In genomic region chr1:71054791-71055190, GRCh38 we compare ENCODE assay signal across 30 cellular contexts. TPM values are rescaled to one million over a fixed set of nuclear protein-coding genes. Genes with fewer than 3 reads are reported as not detected.
DNase-seq lines count a peak whose midpoint lies in the region; ATAC-seq, FAIRE-seq and TF ChIP-seq lines count a peak whose summit lies in the region.
"Had no signal": no experiment of that assay in that cellular context is flagged by ENCODE, and none has a peak within 500 bp of the region (broad histone marks: within the 10 kb centered on the region; RNA-seq: fewer than 3 reads in every experiment).

No MANE protein-coding gene starts in this region.

- H3K27ac ChIP-seq in cardiac muscle cell (peak overlapping the region; percentile 26), left ventricle myocardium inferior (replicated peaks) (no peak overlapping the region), HepG2 (ENCODE audit: extremely low read length, insufficient read depth, low read length) (no peak overlapping the region), aorta (ENCODE audit: low read depth in 1 of 2, low read length in 2 of 2) (no peak overlapping the region)
- H3K27ac ChIP-seq: 22Rv1, breast epithelium, epithelial cell of prostate, left lung, upper lobe of left lung had no signal

- no peak overlapping the region for H2AFZ ChIP-seq in HepG2 (ENCODE audit: low read length)

- no peak for TF ChIP-seq RAD21 in HepG2 (CRISPR knock-in tag; IDR thresholded peaks at IDR 0.05)

- H4K20me1 ChIP-seq in HepG2 (ENCODE audit: insufficient read depth, low read length) = no peaks in the 10 kb centered on the region

- intact Hi-C loops in left ventricle myocardium inferior (cut with micrococcal nuclease) (loop anchor here (5.0 kb wide), 1 partner anchor 367 kb away; no protein-coding TSS in a partner anchor), HepG2 (cut with micrococcal nuclease; ENCODE audit: unreplicated experiment) (no loop called here), aorta (cut with DNase I) (no loop called here)

- TF ChIP-seq CTCF in cardiac muscle cell (IDR thresholded peaks at IDR 0.05; ENCODE audit: low read depth, low read length) = no peak
- no peak for TF ChIP-seq CTCF in left ventricle myocardium inferior (IDR thresholded peaks at IDR 0.05; ENCODE audit: borderline replicate concordance)
- no peak for TF ChIP-seq CTCF in HepG2 (CRISPR knock-in tag; IDR thresholded peaks at IDR 0.05)
- no peak for TF ChIP-seq CTCF in progenitor cell of endocrine pancreas (IDR thresholded peaks at IDR 0.05; ENCODE audit: unreplicated experiment)

- H3K9me3 ChIP-seq in cardiac muscle cell (ENCODE audit: low read depth) (no peaks in the 10 kb centered on the region), left ventricle myocardium inferior (replicated peaks) (no peaks in the 10 kb centered on the region), HepG2 (ENCODE audit: low read length) (no peaks in the 10 kb centered on the region), aorta (ENCODE audit: control insufficient read depth, low read length) (no peaks in the 10 kb centered on the region)
- H3K9me3 ChIP-seq: breast epithelium, left lung, upper lobe of left lung had no signal

- CTCF ChIA-PET in HepG2 (lab: Yijun Ruan, JAX; ENCODE audit: low intra/inter-chr PET ratio, low total read pairs) = no interaction called here

- peaks cover 5% of the 10 kb centered on the region for H3K27me3 ChIP-seq in cardiac muscle cell
- no peaks in the 10 kb centered on the region for H3K27me3 ChIP-seq in left ventricle myocardium inferior (ENCODE audit: low read depth)
- H3K27me3 ChIP-seq in HepG2 (ENCODE audit: control insufficient read depth in 1 of 2, insufficient read depth in 2 of 2, low read length in 2 of 2) = no peaks in the 10 kb centered on the region
- no peaks in the 10 kb centered on the region for H3K27me3 ChIP-seq in aorta (ENCODE audit: control insufficient read depth in 1 of 2, insufficient read depth in 2 of 2, low read length in 1 of 2)
- H3K27me3 ChIP-seq: upper lobe of left lung had no signal

- no peak for TF ChIP-seq EP300 in HepG2 (IDR thresholded peaks at IDR 0.05; ENCODE audit: low read depth in 2 of 2, low read length in 2 of 2)
- TF ChIP-seq EP300 in HepG2 (CRISPR knock-in tag; IDR thresholded peaks at IDR 0.05; ENCODE audit: borderline replicate concordance) = no peak

- H3K79me2 ChIP-seq in HepG2 (ENCODE audit: insufficient read depth, low read length) = no peaks in the 10 kb centered on the region

- H3K36me3 ChIP-seq in cardiac muscle cell (peaks cover 10% of the 10 kb centered on the region), left ventricle myocardium inferior (peaks cover 17% of the 10 kb centered on the region), HepG2 (replicated peaks in 1 of 2; ENCODE audit: control insufficient read depth in 1 of 2, insufficient read depth in 2 of 2, low read length in 2 of 2) (0 out of 5 replicates have a peak, but pooled peaks cover 0 to 9% of the 10 kb centered on the region in 2 experiments), aorta (ENCODE audit: control insufficient read depth in 1 of 2, insufficient read depth in 2 of 2, low read length in 1 of 2) (no peaks in the 10 kb centered on the region)
- H3K36me3 ChIP-seq: breast epithelium had no signal

- TF ChIP-seq POLR2A in HepG2 (IDR thresholded peaks at IDR 0.05; ENCODE audit: insufficient read depth in 1 of 2, low read depth in 2 of 2, low read length in 2 of 2) = no peak

- H3K4me1 ChIP-seq in cardiac muscle cell (ENCODE audit: low read depth) (no peaks in the 10 kb centered on the region), left ventricle myocardium inferior (no peaks in the 10 kb centered on the region), HepG2 (ENCODE audit: insufficient read depth, low read length) (no peaks in the 10 kb centered on the region), aorta (ENCODE audit: control insufficient read depth in 1 of 2, insufficient read depth in 2 of 2, low read length in 2 of 2) (no peaks in the 10 kb centered on the region)
- H3K4me1 ChIP-seq: breast epithelium, left lung, upper lobe of left lung had no signal

- H3K9me3 Mint-ChIP-seq in progenitor cell of endocrine pancreas (ENCODE audit: low read depth) = no peaks in the 10 kb centered on the region
- H3K9me3 Mint-ChIP-seq: activated CD4-positive, alpha-beta memory T cell treated with anti-CD3 and anti-CD28 coated beads, Interleukin-2, amount 10 ng/mL, durations not matched to agents 7 days and 5 days; stimulated activated naive B cell treated with anti-CD40 and anti-IgM and Interleukin-4, amounts not matched to agents 10 μg/mL and 1 μg/mL and 100 μg/mL, for 72 hours; T-helper 2 cell treated with Interferon-gamma antibody and Interleukin-4, amounts not matched to agents 5 μg/mL and 100 μg/mL, for 36 hours had no signal

- ATAC-seq in HepG2 (peak; percentile 25), aorta (ENCODE audit: low FRiP score) (peak; percentile 34)
- ATAC-seq: left lung had no signal

- no TSS peak for BruUV-seq in HepG2 (replicated peaks; lab: Mats Ljungman, UMichigan)

- FAIRE-seq in HepG2 (lab: Jason Lieb, UNC) = no peak
- FAIRE-seq: colon, GM18507, H54 had no signal

- no peak overlapping the region for H3K27ac Mint-ChIP-seq in progenitor cell of endocrine pancreas
- H3K27ac Mint-ChIP-seq: activated CD4-positive, alpha-beta memory T cell treated with anti-CD3 and anti-CD28 coated beads, Interleukin-2, amount 10 ng/mL, durations not matched to agents 7 days and 5 days; stimulated activated naive B cell treated with anti-CD40 and anti-IgM and Interleukin-4, amounts not matched to agents 10 μg/mL and 1 μg/mL and 100 μg/mL, for 72 hours; T-helper 2 cell treated with Interferon-gamma antibody and Interleukin-4, amounts not matched to agents 5 μg/mL and 100 μg/mL, for 36 hours had no signal

- no peak overlapping the region for H3K4me2 ChIP-seq in HepG2 (ENCODE audit: low read depth, low read length)

- 92% methylated on average over 6 of the region's 6 CpGs for WGBS in HepG2 (ENCODE audit: low lambda C conversion rate)
- 71 to 73% methylated on average over 6 of the region's 6 CpGs for WGBS in aorta, 2 donors

- POLR2A ChIA-PET in HepG2 (lab: Yijun Ruan, JAX) = no interaction called here

- peak; percentile 25 for DNase-seq in DMS 273 (lab: John Stamatoyannopoulos, UW; ENCODE audit: unreplicated experiment)
- no peak for DNase-seq in DMS 273 treated with DMSO at 0.1 percent for 48 hours (lab: John Stamatoyannopoulos, UW)
- no peak for DNase-seq in cardiac muscle cell (ENCODE audit: low read depth in 1 of 2, low spot score in 1 of 2)
- DNase-seq in left ventricle myocardium inferior = no peak
- DNase-seq in HepG2 (ENCODE audit: low spot score) = no peak
- DNase-seq in aorta = peak in 1 of 2 donors; percentile 64
- no peak for DNase-seq in OCI-M1 (lab: John Stamatoyannopoulos, UW)
- no peak for DNase-seq in progenitor cell of endocrine pancreas (ENCODE audit: low spot score, unreplicated experiment)
- DNase-seq: activated CD4-positive, alpha-beta memory T cell treated with anti-CD3 and anti-CD28 coated beads, Interleukin-2, amount 10 ng/mL, durations not matched to agents 7 days and 5 days; activated CD4-positive, CD25-positive, alpha-beta regulatory T cell treated with anti-CD3 and anti-CD28 coated beads, Interleukin-2, amount 50 U/mL, for 72 hours; activated CD8-positive, alpha-beta memory T cell treated with anti-CD3 and anti-CD28 coated beads, Interleukin-2, amount 50 U/mL, for 4 hours; activated naive CD4-positive, alpha-beta T cell; C1 segment of cervical spinal cord; effector CD4-positive, alpha-beta T cell; EL; NCI-H1048; NCI-H187; NCI-H510A treated with DMSO at 0.1 percent for 48 hours; SHP77 treated with DMSO at 0.1 percent for 48 hours; stimulated activated naive B cell treated with anti-CD40 and anti-IgM and Interleukin-4, amounts not matched to agents 10 μg/mL and 1 μg/mL and 100 μg/mL, for 72 hours had no signal

- no peak overlapping the region for H3K4me3 Mint-ChIP-seq in progenitor cell of endocrine pancreas (ENCODE audit: low read depth)
- H3K4me3 Mint-ChIP-seq: activated CD4-positive, alpha-beta memory T cell treated with anti-CD3 and anti-CD28 coated beads, Interleukin-2, amount 10 ng/mL, durations not matched to agents 7 days and 5 days; stimulated activated naive B cell treated with anti-CD40 and anti-IgM and Interleukin-4, amounts not matched to agents 10 μg/mL and 1 μg/mL and 100 μg/mL, for 72 hours; T-helper 2 cell treated with Interferon-gamma antibody and Interleukin-4, amounts not matched to agents 5 μg/mL and 100 μg/mL, for 36 hours had no signal

- H3K9ac ChIP-seq in HepG2 (ENCODE audit: insufficient read depth, low read depth, low read length) = no peak overlapping the region

- in situ Hi-C loops in HepG2 (cut with HindIII; ENCODE audit: extremely low pct_ligation_motif_present, low pct_unique_long_range_greater_than_20kb) = no loop called here

- peaks cover 10% of the 10 kb centered on the region for H3K36me3 Mint-ChIP-seq in progenitor cell of endocrine pancreas (ENCODE audit: insufficient read depth)

- H3K4me1 Mint-ChIP-seq in progenitor cell of endocrine pancreas (ENCODE audit: low read depth) = no peaks in the 10 kb centered on the region

- H3K27me3 Mint-ChIP-seq in progenitor cell of endocrine pancreas = peaks cover 14% of the 10 kb centered on the region

- no peak overlapping the region for H3K4me3 ChIP-seq in cardiac muscle cell
- no peak overlapping the region for H3K4me3 ChIP-seq in left ventricle myocardium inferior
- no peak overlapping the region for H3K4me3 ChIP-seq in HepG2 (replicated peaks in 1 of 3; ENCODE audit: insufficient read depth in 1 of 3, low read depth in 2 of 3, low read length in 3 of 3)
- no peak overlapping the region for H3K4me3 ChIP-seq in aorta (ENCODE audit: low read length in 2 of 2)
- H3K4me3 ChIP-seq: breast epithelium, left lung, upper lobe of left lung had no signal

RNA-seq across cellular contexts. Expression of gene PTGER3, which starts 7.2 kb away (rescaled TPM):
- total RNA-seq in cardiac muscle cell = 4.2 and 4.4 TPM in 2 replicates
- polyA plus RNA-seq in cardiac muscle cell = 1.5 and 2.6 TPM in 2 replicates
- total RNA-seq in left ventricle myocardium inferior = 2.6 TPM
- not detected in 2 replicates for total RNA-seq in HepG2 (2016; rRNA removed; fragmentation: Illumina TruSeq; extraction: Trizol)
- total RNA-seq in HepG2 (2016; cell fraction: cytosol; rRNA removed; fragmentation: Illumina TruSeq; extraction: Trizol; ENCODE audit: low read depth) = not detected in 2 replicates
- 0.04 TPM in 1 of 2 replicates, not detected in the other for total RNA-seq in HepG2 (2016; cell fraction: insoluble cytoplasmic fraction; rRNA removed; fragmentation: Illumina TruSeq; extraction: Trizol)
- not detected in 2 replicates for total RNA-seq in HepG2 (2016; cell fraction: membrane; rRNA removed; fragmentation: Illumina TruSeq; extraction: Trizol)
- not detected in 2 replicates for total RNA-seq in HepG2 (2016; cell fraction: nucleus; rRNA removed; fragmentation: Illumina TruSeq; extraction: Trizol)
- polyA plus RNA-seq in HepG2 (2011; rRNA removed) = 0.01 TPM in 1 of 2 replicates, not detected in the other
- polyA plus RNA-seq in HepG2 (2011; cell fraction: cytosol; rRNA removed) = not detected in 2 replicates
- polyA plus RNA-seq in HepG2 (2011; cell fraction: nucleus; rRNA removed) = not detected in 2 replicates
- not detected in 2 replicates for polyA plus RNA-seq in HepG2 (2012)
- not detected in 2 replicates for polyA plus RNA-seq in HepG2 (2016; cell fraction: cytosol; fragmentation: Illumina TruSeq; extraction: Trizol; ENCODE audit: low read depth)
- not detected in 2 replicates for polyA plus RNA-seq in HepG2 (2016; cell fraction: insoluble cytoplasmic fraction; fragmentation: Illumina TruSeq; extraction: Trizol; ENCODE audit: low read depth)
- polyA plus RNA-seq in HepG2 (2016; cell fraction: membrane; fragmentation: Illumina TruSeq; extraction: Trizol; ENCODE audit: low read depth) = not detected in 2 replicates
- not detected in 2 replicates for polyA plus RNA-seq in HepG2 (2016; cell fraction: nucleus; fragmentation: Illumina TruSeq; extraction: Trizol; ENCODE audit: insufficient read depth, low read depth)
- polyA minus RNA-seq in HepG2 (2011; rRNA and poly(A)+ RNA removed; ENCODE audit: low replicate concordance) = not detected in 2 replicates
- polyA minus RNA-seq in HepG2 (2011; cell fraction: cytosol; rRNA and poly(A)+ RNA removed) = not detected in 2 replicates
- polyA minus RNA-seq in HepG2 (2011; cell fraction: nucleus; rRNA and poly(A)+ RNA removed) = 0.26 TPM in 1 of 2 replicates, not detected in the other
- total RNA-seq in aorta = 10 to 100 TPM; 32.7 to 40.0 TPM
- polyA plus RNA-seq in aorta = 10 to 100 TPM; 14.9 to 15.2 TPM
- 3.0 and 3.1 TPM in 2 replicates for total RNA-seq in progenitor cell of endocrine pancreas
- total RNA-seq: HT-29 had no signal

RNA-seq across cellular contexts. Expression of gene ZRANB2, which starts 26.0 kb away (rescaled TPM):
- total RNA-seq in cardiac muscle cell = 31.4 and 53.6 TPM in 2 replicates
- polyA plus RNA-seq in cardiac muscle cell = 119 and 126 TPM in 2 replicates
- 58.5 TPM for total RNA-seq in left ventricle myocardium inferior
- total RNA-seq in HepG2 (2016; rRNA removed; fragmentation: Illumina TruSeq; extraction: Trizol) = 42.8 and 43.0 TPM in 2 replicates
- 3.3 and 4.7 TPM in 2 replicates for total RNA-seq in HepG2 (2016; cell fraction: cytosol; rRNA removed; fragmentation: Illumina TruSeq; extraction: Trizol; ENCODE audit: low read depth)
- total RNA-seq in HepG2 (2016; cell fraction: insoluble cytoplasmic fraction; rRNA removed; fragmentation: Illumina TruSeq; extraction: Trizol) = 40.1 and 44.2 TPM in 2 replicates
- 7.4 and 9.4 TPM in 2 replicates for total RNA-seq in HepG2 (2016; cell fraction: membrane; rRNA removed; fragmentation: Illumina TruSeq; extraction: Trizol)
- total RNA-seq in HepG2 (2016; cell fraction: nucleus; rRNA removed; fragmentation: Illumina TruSeq; extraction: Trizol) = 99.8 and 126 TPM in 2 replicates
- polyA plus RNA-seq in HepG2 (2011; rRNA removed) = 41.0 and 45.4 TPM in 2 replicates
- polyA plus RNA-seq in HepG2 (2011; cell fraction: cytosol; rRNA removed) = 7.0 and 10.1 TPM in 2 replicates
- polyA plus RNA-seq in HepG2 (2011; cell fraction: nucleus; rRNA removed) = 84.0 and 107 TPM in 2 replicates
- 42.2 and 49.3 TPM in 2 replicates for polyA plus RNA-seq in HepG2 (2012)
- polyA plus RNA-seq in HepG2 (2016; cell fraction: cytosol; fragmentation: Illumina TruSeq; extraction: Trizol; ENCODE audit: low read depth) = 2.9 and 3.2 TPM in 2 replicates
- polyA plus RNA-seq in HepG2 (2016; cell fraction: insoluble cytoplasmic fraction; fragmentation: Illumina TruSeq; extraction: Trizol; ENCODE audit: low read depth) = 60.2 and 66.7 TPM in 2 replicates
- 5.2 and 5.3 TPM in 2 replicates for polyA plus RNA-seq in HepG2 (2016; cell fraction: membrane; fragmentation: Illumina TruSeq; extraction: Trizol; ENCODE audit: low read depth)
- polyA plus RNA-seq in HepG2 (2016; cell fraction: nucleus; fragmentation: Illumina TruSeq; extraction: Trizol; ENCODE audit: insufficient read depth, low read depth) = 194 and 204 TPM in 2 replicates
- 7.3 and 26.9 TPM in 2 replicates for polyA minus RNA-seq in HepG2 (2011; rRNA and poly(A)+ RNA removed; ENCODE audit: low replicate concordance)
- polyA minus RNA-seq in HepG2 (2011; cell fraction: cytosol; rRNA and poly(A)+ RNA removed) = 6.8 and 11.9 TPM in 2 replicates
- polyA minus RNA-seq in HepG2 (2011; cell fraction: nucleus; rRNA and poly(A)+ RNA removed) = 134 and 164 TPM in 2 replicates
- total RNA-seq in aorta = 100 to 1,000 TPM in 1 of 2 donors, 10 to 100 TPM in 1; 91.8 to 118 TPM
- polyA plus RNA-seq in aorta = 100 to 1,000 TPM in 1 of 2 donors, 10 to 100 TPM in 1; 26.3 to 109 TPM
- total RNA-seq in progenitor cell of endocrine pancreas = 106 and 115 TPM in 2 replicates
